Comparison of ENCODE assay signal across 27 cellular contexts in the genomic region with DNA sequence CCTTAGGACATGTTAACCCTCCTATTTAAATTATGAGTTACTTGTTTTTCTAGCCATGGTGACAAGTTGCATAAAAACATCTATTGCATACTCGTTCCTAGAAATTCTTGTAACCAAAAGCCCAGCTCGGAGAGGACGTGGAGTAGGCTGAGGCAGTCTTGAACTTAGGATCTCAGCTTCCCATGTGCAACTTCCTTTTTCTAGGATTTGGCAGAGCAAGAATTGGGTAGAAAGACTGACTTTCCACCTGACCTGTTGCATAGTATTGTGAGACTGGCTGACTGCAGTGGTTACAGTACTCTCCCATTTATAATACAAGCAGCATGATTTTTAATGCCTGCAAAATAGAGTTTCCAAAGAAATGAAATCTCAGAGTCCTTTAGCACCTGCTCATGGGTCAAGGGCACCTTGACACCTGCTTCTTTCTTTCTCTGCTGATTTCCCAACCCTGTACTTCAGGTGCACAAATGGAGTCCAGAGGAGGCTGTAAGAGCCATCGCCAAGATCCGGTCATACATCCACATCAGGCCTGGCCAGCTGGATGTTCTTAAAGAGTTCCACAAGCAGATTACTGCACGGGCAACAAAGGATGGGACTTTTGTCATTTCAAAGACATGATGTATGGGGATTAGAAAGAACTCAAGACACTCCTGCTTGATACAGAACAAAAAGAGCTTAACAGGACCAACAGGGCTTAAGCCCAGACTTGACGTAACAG. TPM values are rescaled to one million over a fixed set of nuclear protein-coding genes. Genes with fewer than 3 reads are reported as not detected.
DNase-seq lines count a peak whose midpoint lies in the region; ATAC-seq, FAIRE-seq and TF ChIP-seq lines count a peak whose summit lies in the region.
"Had no signal": no experiment of that assay in that cellular context is flagged by ENCODE, and none has a peak within 500 bp of the region (broad histone marks: within the 10 kb centered on the region; RNA-seq: fewer than 3 reads in every experiment).

No MANE protein-coding gene starts in this region.

- CTCF ChIA-PET in HEK293 (lab: Yijun Ruan, JAX): no interaction called here

- H3K27me3 ChIP-seq in gastrocnemius medialis: no peaks in the 10 kb centered on the region
- H3K27me3 ChIP-seq: ascending aorta, MG63 had no signal

- no peaks in the 10 kb centered on the region for H3K27me3 Mint-ChIP-seq in endothelial cell (ENCODE audit: unreplicated experiment)
- H3K27me3 Mint-ChIP-seq: activated CD4-positive, alpha-beta T cell treated with anti-CD3 and anti-CD28 coated beads, Interleukin-2, amount 10 ng/mL, durations not matched to agents 7 days and 5 days; B cell; progenitor cell of endocrine pancreas had no signal

- ATAC-seq in gastrocnemius medialis: peak in 1 of 2 donors; percentile 42

- POLR2A ChIA-PET in HEK293 (lab: Yijun Ruan, JAX): interaction anchor here (1.3 kb wide), 1 partner anchor 7 kb away, joined by 6 read pairs; a partner anchor contains a TSS

- DNase-seq in NCI-H82 (lab: John Stamatoyannopoulos, UW) (peak; percentile 77), NCI-H82 treated with DMSO at 0.1 percent for 48 hours (lab: John Stamatoyannopoulos, UW; ENCODE audit: unreplicated experiment) (no peak), endothelial cell (ENCODE audit: low spot score) (no peak), gastrocnemius medialis (no peak), GM12891 (ENCODE audit: insufficient read length, low spot score) (no peak), NOMO-1 treated with DMSO at 0.1 percent for 48 hours (lab: John Stamatoyannopoulos, UW; ENCODE audit: unreplicated experiment) (no peak), cerebellar nuclear complex (lab: John Stamatoyannopoulos, UW) (no peak)
- DNase-seq: activated CD4-positive, alpha-beta T cell treated with anti-CD3 and anti-CD28 coated beads, Interleukin-2, amount 10 ng/mL, durations not matched to agents 7 days and 5 days; activated CD8-positive, alpha-beta memory T cell treated with anti-CD3 and anti-CD28 coated beads, Interleukin-2, amount 50 U/mL, for 48 hours; activated naive CD4-positive, alpha-beta T cell treated with Interleukin-2 at 50 U/mL for 16 hours; glutamatergic neuron; left cardiac atrium; MG63; NCI-H1417 treated with DMSO at 0.1 percent for 48 hours; NCI-H2171 treated with DMSO at 0.1 percent for 48 hours; NCI-H774; SHP77 treated with DMSO at 0.1 percent for 48 hours; stimulated activated CD4-positive, alpha-beta T cell treated with anti-CD3 and anti-CD28 coated beads, Interleukin-4, amount 100 ng/mL, for 1 hour; T-helper 1 cell had no signal

- FAIRE-seq in GM12891 (lab: Jason Lieb, UNC): no peak

- no peak overlapping the region for H3K4me3 Mint-ChIP-seq in endothelial cell (ENCODE audit: unreplicated experiment)
- H3K4me3 Mint-ChIP-seq: activated CD4-positive, alpha-beta T cell treated with anti-CD3 and anti-CD28 coated beads, Interleukin-2, amount 10 ng/mL, durations not matched to agents 7 days and 5 days; B cell; mesothelial cell of epicardium had no signal

- H3K36me3 ChIP-seq in HEK293 (ENCODE audit: control insufficient read depth in 2 of 2, insufficient read depth in 1 of 2, low read length in 2 of 2) (peaks cover 10 to 73% of the 10 kb centered on the region in 2 experiments), gastrocnemius medialis (peaks cover 0 to 47% of the 10 kb centered on the region in 2 donors)

- H3K27ac ChIP-seq in HEK293 (ENCODE audit: extremely low read depth, low read depth, low read length) (no peak overlapping the region), gastrocnemius medialis (peak overlapping the region; percentile 7 to 60 (median 46))
- H3K27ac ChIP-seq: 22Rv1, ascending aorta had no signal

- no peak for TF ChIP-seq CTCF in HEK293 (tag by site-specific recombination; IDR thresholded peaks at IDR 0.05)
- no peak for TF ChIP-seq CTCF in endothelial cell (IDR thresholded peaks at IDR 0.05; ENCODE audit: unreplicated experiment)
- no peak for TF ChIP-seq CTCF in gastrocnemius medialis (IDR thresholded peaks at IDR 0.05 in 4 of 5, conservative IDR thresholded peaks at IDR 0.05 in 1 of 5)

- in situ Hi-C loops in gastrocnemius medialis (cut with MboI; ENCODE audit: low sequenced_read_pairs in 4 of 4): no loop called here

- H3K4me3 ChIP-seq in HEK293 (ENCODE audit: low read depth, low read length): no peak overlapping the region
- no peak overlapping the region for H3K4me3 ChIP-seq in gastrocnemius medialis
- H3K4me3 ChIP-seq: ascending aorta, MG63, skin epidermis had no signal

- H3K4me1 ChIP-seq in HEK293 (ENCODE audit: control insufficient read depth, insufficient read depth, low read length) (peaks cover 14% of the 10 kb centered on the region), gastrocnemius medialis (peaks cover 32 to 36% of the 10 kb centered on the region in 2 donors)

- H3K4me1 Mint-ChIP-seq in endothelial cell (ENCODE audit: unreplicated experiment): peaks cover 36% of the 10 kb centered on the region

- peaks cover 21% of the 10 kb centered on the region for H3K36me3 Mint-ChIP-seq in endothelial cell (ENCODE audit: low read depth, unreplicated experiment)

- no peak for TF ChIP-seq POLR2A in gastrocnemius medialis (IDR thresholded peaks at IDR 0.05)
- no peak for TF ChIP-seq POLR2A in GM12891 (IDR thresholded peaks at IDR 0.05; ENCODE audit: low read depth, low read length)

- no peaks in the 10 kb centered on the region for H3K9me3 Mint-ChIP-seq in endothelial cell (ENCODE audit: unreplicated experiment)
- H3K9me3 Mint-ChIP-seq: activated CD4-positive, alpha-beta T cell treated with anti-CD3 and anti-CD28 coated beads, Interleukin-2, amount 10 ng/mL, durations not matched to agents 7 days and 5 days; mesothelial cell of epicardium had no signal

- intact Hi-C loops in gastrocnemius medialis (cut with DNase I; ENCODE audit: low total_unique reads): loop anchor here (10.0 kb wide), 1 partner anchor 194 kb away; a partner anchor contains a TSS

- H3K9me3 ChIP-seq in HEK293 (ENCODE audit: control insufficient read depth, insufficient read depth, low read depth, low read length) (no peaks in the 10 kb centered on the region), gastrocnemius medialis (no peaks in the 10 kb centered on the region)
- H3K9me3 ChIP-seq: ascending aorta, MG63 had no signal

- peak overlapping the region; percentile 92 for H3K27ac Mint-ChIP-seq in endothelial cell (ENCODE audit: unreplicated experiment)
- H3K27ac Mint-ChIP-seq: activated CD4-positive, alpha-beta T cell treated with anti-CD3 and anti-CD28 coated beads, Interleukin-2, amount 10 ng/mL, durations not matched to agents 7 days and 5 days; B cell; mesothelial cell of epicardium; progenitor cell of endocrine pancreas had no signal

TF ChIP-seq in HEK293, 187 proteins besides CTCF, POLR2A, EP300 and RAD21:
- TF ChIP-seq OVOL3 (tag by site-specific recombination; IDR thresholded peaks at IDR 0.05) (no peak), SCRT1 (tag by site-specific recombination; IDR thresholded peaks at IDR 0.05; ENCODE audit: borderline replicate concordance) (0 out of 2 replicates have a peak, but pooled peaks have one; percentile 37), SCRT2 (tag by site-specific recombination; IDR thresholded peaks at IDR 0.05) (peak; percentile 87)

TF ChIP-seq in GM12891, 5 proteins besides CTCF, POLR2A, EP300 and RAD21:
- no peak for TF ChIP-seq POU2F2 (IDR thresholded peaks at IDR 0.05; ENCODE audit: low read depth, low read length)
- no peak for TF ChIP-seq PAX5 (IDR thresholded peaks at IDR 0.05; ENCODE audit: insufficient read depth, low read length, severe bottlenecking)
- no peak for TF ChIP-seq SPI1 (IDR thresholded peaks at IDR 0.05; ENCODE audit: low read depth, low read length)
- TF ChIP-seq TAF1 (IDR thresholded peaks at IDR 0.05; ENCODE audit: low read depth, low read length): no peak
- no peak for TF ChIP-seq POLR2AphosphoS5 (IDR thresholded peaks at IDR 0.05; ENCODE audit: low read depth, low read length)

RNA-seq across cellular contexts. Expression of a gene that starts 5.8 kb away (rescaled TPM):
- total RNA-seq in endothelial cell (ENCODE audit: unreplicated experiment) (34.9 TPM), gastrocnemius medialis (10 to 100 TPM; 58.2 to 87.9 (median 79.8) TPM)
- polyA plus RNA-seq in GM12891 (2012; ENCODE audit: low read depth, missing spikeins): 58.2 TPM

RNA-seq across cellular contexts. Expression of a gene that starts 7.6 kb away (rescaled TPM):
- total RNA-seq in endothelial cell (ENCODE audit: unreplicated experiment) (12.1 TPM), gastrocnemius medialis (10 to 100 TPM; 25.0 to 35.6 (median 30.4) TPM)
- polyA plus RNA-seq in GM12891 (2012; ENCODE audit: low read depth, missing spikeins): 16.9 TPM

RNA-seq across cellular contexts. Expression of a gene that starts 7.7 kb away (rescaled TPM):
- total RNA-seq in endothelial cell (ENCODE audit: unreplicated experiment): 199 TPM
- total RNA-seq in gastrocnemius medialis: 100 to 1,000 TPM; 143 to 240 (median 194) TPM
- 109 TPM for polyA plus RNA-seq in GM12891 (2012; ENCODE audit: low read depth, missing spikeins)

RNA-seq across cellular contexts. Expression of a gene that starts 15.3 kb away (rescaled TPM):
- 0.31 TPM for total RNA-seq in endothelial cell (ENCODE audit: unreplicated experiment)
- not detected for total RNA-seq in gastrocnemius medialis
- not detected for polyA plus RNA-seq in GM12891 (2012; ENCODE audit: low read depth, missing spikeins)
- total RNA-seq: ascending aorta had no signal
- polyA plus RNA-seq: neural cell had no signal

RNA-seq across cellular contexts. Expression of a gene that starts 18.2 kb away (rescaled TPM):
- total RNA-seq in endothelial cell (ENCODE audit: unreplicated experiment) (162 TPM), gastrocnemius medialis (100 to 1,000 TPM; 106 to 185 (median 136) TPM)
- 25.7 TPM for polyA plus RNA-seq in GM12891 (2012; ENCODE audit: low read depth, missing spikeins)
